ENCODE assay signal across 14 cellular contexts in the genomic region with DNA sequence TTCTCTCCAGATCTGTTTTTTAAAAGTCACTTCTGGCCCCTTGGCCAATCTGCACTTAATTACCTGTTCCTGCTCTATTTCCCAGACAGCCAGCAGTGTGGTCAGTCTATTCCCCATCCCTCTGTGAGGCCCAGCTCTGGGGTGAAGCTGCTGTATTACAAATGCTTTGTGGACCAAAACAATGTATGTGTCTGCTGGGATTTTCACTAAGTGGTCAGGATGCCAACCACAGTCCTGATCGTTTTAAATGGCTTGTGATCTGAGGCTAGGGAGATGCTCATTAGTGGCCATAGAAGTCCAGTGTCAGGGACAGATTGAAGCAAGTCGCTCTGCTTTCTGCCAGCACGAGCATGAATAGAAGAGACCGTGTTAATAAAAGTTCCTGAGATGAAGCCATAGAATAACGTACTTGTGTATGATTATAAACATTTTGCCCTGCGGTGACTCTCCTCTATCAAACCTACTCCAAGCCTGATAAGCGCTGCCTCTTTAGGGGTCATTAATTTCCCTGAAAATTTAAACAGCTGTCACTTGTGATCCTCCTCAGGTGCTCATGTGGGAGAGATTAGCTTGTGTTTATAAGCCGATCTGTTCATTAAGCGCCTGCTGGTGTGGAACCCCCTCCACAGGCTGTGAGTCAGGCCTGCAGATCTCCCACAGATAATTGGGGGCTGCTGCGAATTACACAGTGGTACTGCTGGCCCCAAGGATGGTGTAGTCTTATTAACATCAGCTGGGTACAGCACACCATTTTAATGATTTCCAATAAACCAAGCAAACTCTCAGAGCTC.
DNase-seq lines count a peak whose midpoint lies in the region; ATAC-seq and TF ChIP-seq lines count a peak whose summit lies in the region.
"Had no signal": no experiment of that assay in that cellular context is flagged by ENCODE, and none has a peak within 500 bp of the region (broad histone marks: within the 10 kb centered on the region; RNA-seq: fewer than 3 reads in every experiment).

No MANE protein-coding gene starts in this region.

- no peaks in the 10 kb centered on the region for H3K9me3 ChIP-seq in BE2C
- H3K9me3 ChIP-seq: HAP-1, upper lobe of left lung had no signal

- H3K36me3 ChIP-seq in BE2C, result no peaks in the 10 kb centered on the region
- H3K36me3 ChIP-seq: HAP-1, upper lobe of left lung had no signal

- H3K4me3 ChIP-seq in BE2C (ENCODE audit: low read depth, low read length) (peak overlapping the region; percentile 3; the same call in 1 of the 2 replicates), foreskin fibroblast (ENCODE audit: low read depth in 1 of 2, low read length in 2 of 2) (no peak overlapping the region)
- H3K4me3 ChIP-seq: HAP-1, upper lobe of left lung had no signal

- no peaks in the 10 kb centered on the region for H3K27me3 ChIP-seq in BE2C
- H3K27me3 ChIP-seq: upper lobe of left lung had no signal

- DNase-seq in BE2C (peak; percentile 79), NCI-H1417 treated with DMSO at 0.1 percent for 48 hours (lab: John Stamatoyannopoulos, UW) (peak; percentile 55), NCI-H774 (lab: John Stamatoyannopoulos, UW) (peak; percentile 53), foreskin fibroblast (peak; percentile 3 to 34), NOMO-1 treated with dmso at 0.1 percent for 144 hours (lab: John Stamatoyannopoulos, UW; ENCODE audit: unreplicated experiment) (no peak), cortex of kidney (lab: John Stamatoyannopoulos, UW) (no peak)
- DNase-seq: ACHN; activated CD8-positive, alpha-beta memory T cell treated with anti-CD3 and anti-CD28 coated beads for 24 hours; activated naive CD4-positive, alpha-beta T cell treated with anti-CD3 and anti-CD28 coated beads for 36 hours; T-helper 9 cell; upper lobe of left lung had no signal

- H3K4me1 ChIP-seq in BE2C, result peaks cover 10% of the 10 kb centered on the region
- H3K4me1 ChIP-seq: HAP-1, upper lobe of left lung had no signal

- ATAC-seq in HG02763 (IDR thresholded peaks at IDR 0.05; ENCODE audit: unreplicated experiment) (no peak), GM18511 (IDR thresholded peaks at IDR 0.05; ENCODE audit: unreplicated experiment) (no peak)

- TF ChIP-seq CTCF in BE2C (IDR thresholded peaks at IDR 0.05; ENCODE audit: low read depth, low read length) (no peak), foreskin fibroblast (IDR thresholded peaks at IDR 0.05; ENCODE audit: low read depth, low read length) (no peak)

Comparison
In these comparisons a context has a peak if more than half of its experiments do, and no peak if none do; other contexts are left out.
1. DNase-seq: peak in BE2C (single experiment), NCI-H1417 treated with DMSO at 0.1 percent for 48 hours (single experiment), NCI-H774 (single experiment) and foreskin fibroblast (2 of 2); none in NOMO-1 treated with dmso at 0.1 percent for 144 hours (single experiment) and cortex of kidney (single experiment).